In genomic region chr17:48231995-48232729, GRCh38 we compare ENCODE assay signal across 16 cellular contexts.
"Had no signal": no experiment of that assay in that cellular context is flagged by ENCODE, and none has a peak within 500 bp of the region (broad histone marks: within the 10 kb centered on the region; RNA-seq: fewer than 3 reads in every experiment).

No MANE protein-coding gene starts in this region.

- H3K27me3 ChIP-seq: body of pancreas, testis had no signal

- H3K4me3 Mint-ChIP-seq: stimulated activated naive CD8-positive, alpha-beta T cell treated with anti-CD3 and anti-CD28 coated beads, Interleukin-15, amount 100 ng/mL, for 72 hours had no signal

- H3K4me3 ChIP-seq: body of pancreas, gastroesophageal sphincter, left ventricle myocardium inferior, testis, upper lobe of right lung had no signal

- H3K27me3 Mint-ChIP-seq: stimulated activated naive CD8-positive, alpha-beta T cell treated with anti-CD3 and anti-CD28 coated beads, Interleukin-15, amount 100 ng/mL, for 72 hours had no signal

- H3K36me3 ChIP-seq: gastroesophageal sphincter, left ventricle myocardium inferior, upper lobe of right lung had no signal

- H3K4me1 ChIP-seq: body of pancreas, gastroesophageal sphincter, left ventricle myocardium inferior, testis, upper lobe of right lung had no signal

- ATAC-seq: activated naive CD4-positive, alpha-beta T cell treated with anti-CD3 and anti-CD28 coated beads, Interleukin-2, amount 50 U/mL, for 72 hours; body of pancreas; gastroesophageal sphincter; stimulated activated naive CD8-positive, alpha-beta T cell treated with anti-CD3 and anti-CD28 coated beads, Interleukin-15, amount 100 ng/mL, for 72 hours; upper lobe of right lung had no signal

- H3K27ac Mint-ChIP-seq: activated naive CD4-positive, alpha-beta T cell treated with anti-CD3 and anti-CD28 coated beads, Interleukin-2, amount 50 U/mL, for 72 hours had no signal

- H3K9me3 Mint-ChIP-seq: activated naive CD4-positive, alpha-beta T cell treated with anti-CD3 and anti-CD28 coated beads, Interleukin-2, amount 50 U/mL, for 72 hours; stimulated activated naive CD8-positive, alpha-beta T cell treated with anti-CD3 and anti-CD28 coated beads, Interleukin-15, amount 100 ng/mL, for 72 hours had no signal

- H3K27ac ChIP-seq: body of pancreas, gastroesophageal sphincter, left ventricle myocardium inferior, testis, upper lobe of right lung had no signal

- DNase-seq: activated CD4-positive, CD25-positive, alpha-beta regulatory T cell; activated T-cell treated with anti-CD3 and anti-CD28 coated beads, Interleukin-2, amount 50 U/mL, for 1 hour; amniotic stem cell; body of pancreas; central memory CD4-positive, alpha-beta T cell; cortex of kidney; effector memory CD4-positive, alpha-beta T cell; left ventricle myocardium inferior; mesenchymal stem cell; stimulated activated CD4-positive, alpha-beta T cell treated with anti-CD3 and anti-CD28 coated beads, Interleukin-15, amount 100 ng/mL, for 24 hours; stimulated activated CD4-positive, alpha-beta T cell treated with anti-CD3 and anti-CD28 coated beads, Interleukin-4, amount 100 ng/mL, for 24 hours; stimulated activated naive CD8-positive, alpha-beta T cell treated with anti-CD3 and anti-CD28 coated beads, Interleukin-15, amount 100 ng/mL, for 72 hours; testis; upper lobe of right lung had no signal
